10 cellular contexts compared by ENCODE assay signal in genomic region chr3:42195879-42196330, GRCh38.
DNase-seq lines count a peak whose midpoint lies in the region; ATAC-seq and TF ChIP-seq lines count a peak whose summit lies in the region.
"Had no signal": no experiment of that assay in that cellular context is flagged by ENCODE, and none has a peak within 500 bp of the region (broad histone marks: within the 10 kb centered on the region; RNA-seq: fewer than 3 reads in every experiment).

No MANE protein-coding gene starts in this region.

- ATAC-seq in HG02981 (IDR thresholded peaks at IDR 0.05; ENCODE audit: unreplicated experiment) (peak; percentile 62), WTC11 (no peak)
- ATAC-seq: esophagus mucosa had no signal

- no peaks in the 10 kb centered on the region for H3K27me3 Mint-ChIP-seq in WTC11 (ENCODE audit: low read depth)

- DNase-seq in GM10266 (ENCODE audit: extremely low spot score) (peak; percentile 77), GM19240 (ENCODE audit: insufficient read length, low spot score) (peak; percentile 64), WTC11 (ENCODE audit: low spot score) (no peak), HUDEP-2 (lab: John Stamatoyannopoulos, UW; ENCODE audit: unreplicated experiment in 76 of 76) (no peak), NCI-H1417 treated with DMSO at 0.1 percent for 48 hours (lab: John Stamatoyannopoulos, UW) (no peak), iPS-NIHi11 (ENCODE audit: low spot score) (no peak), NCI-H2196 (lab: John Stamatoyannopoulos, UW; ENCODE audit: unreplicated experiment) (no peak)
- DNase-seq: NCI-H446 treated with DMSO at 0.1 percent for 48 hours had no signal

- CTCF ChIA-PET in WTC11 (lab: Charles Lee) = interaction anchor here (1.4 to 2.3 kb wide), 3 partner anchors 9 to 78 kb away, joined by 3 to 13 read pairs (median 6); no protein-coding TSS in a partner anchor

- no peaks in the 10 kb centered on the region for H3K9me3 Mint-ChIP-seq in WTC11

- H3K4me3 Mint-ChIP-seq in WTC11 = no peak overlapping the region

- H3K4me1 Mint-ChIP-seq in WTC11 = peaks cover 30% of the 10 kb centered on the region

- peak overlapping the region; percentile 73; the same call in 1 of the 2 replicates for H3K27ac Mint-ChIP-seq in WTC11

- peaks cover 46% of the 10 kb centered on the region for H3K36me3 Mint-ChIP-seq in WTC11

- POLR2A ChIA-PET in WTC11 (lab: Charles Lee) = no interaction called here

- TF ChIP-seq CTCF in GM10266 (IDR thresholded peaks at IDR 0.05; ENCODE audit: control insufficient read depth, insufficient read depth, low read depth, missing control alignments) (no peak), WTC11 (IDR thresholded peaks at IDR 0.05) (no peak)

TF ChIP-seq in WTC11, 78 proteins besides CTCF, POLR2A, EP300 and RAD21:
- TF ChIP-seq AFF4 (CRISPR knock-in tag; IDR thresholded peaks at IDR 0.05; ENCODE audit: borderline replicate concordance) (no peak), AR (CRISPR knock-in tag; IDR thresholded peaks at IDR 0.05) (no peak), GABPB1 (CRISPR knock-in tag; IDR thresholded peaks at IDR 0.05) (no peak)
TF ChIP-seq in WTC11: peak in this region for 0.

Comparison
In these comparisons a context has a peak if more than half of its experiments do, and no peak if none do; other contexts are left out.
1. DNase-seq: peak in GM10266 (single experiment) and GM19240 (single experiment); none in WTC11 (single experiment), HUDEP-2 (0 of 76), NCI-H1417 treated with DMSO at 0.1 percent for 48 hours (single experiment), iPS-NIHi11 (single experiment) and NCI-H2196 (single experiment).